ENCODE assay signal across 2 cellular contexts in the genomic region with DNA sequence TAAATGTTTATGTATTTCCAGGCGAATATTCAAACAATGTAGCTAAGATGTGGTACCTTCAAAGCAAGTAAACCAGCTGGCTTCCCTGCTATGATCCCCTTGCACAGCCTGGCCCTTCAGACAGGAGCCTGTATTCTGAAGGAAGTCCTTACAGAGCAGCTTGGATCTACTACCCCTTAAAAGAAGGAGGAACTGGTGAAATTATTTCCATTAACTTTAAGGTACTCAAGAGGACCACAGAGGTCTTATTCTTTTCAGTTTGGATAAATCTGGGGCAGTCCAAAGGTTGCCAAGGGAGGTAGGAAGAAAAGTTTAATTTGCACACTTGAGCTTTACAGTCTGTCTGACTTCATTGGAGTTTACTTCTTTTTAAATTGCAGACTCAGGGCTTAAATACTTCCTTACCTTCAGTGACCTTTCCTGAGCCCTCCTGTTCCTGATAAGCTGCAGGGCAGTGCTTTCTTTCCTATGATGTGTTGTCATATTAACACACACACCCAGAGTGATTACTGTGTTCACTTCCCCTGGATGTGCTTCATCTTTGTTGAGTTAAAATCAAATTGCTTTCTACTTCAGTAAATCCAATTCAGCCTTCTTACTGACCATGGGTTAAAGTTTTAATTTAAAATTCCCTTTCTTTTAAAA.
TF ChIP-seq lines count a peak whose summit lies in the region.

No MANE protein-coding gene starts in this region.

TF ChIP-seq in IMR-90, 13 proteins besides CTCF, POLR2A, EP300 and RAD21:
- TF ChIP-seq FOS (IDR thresholded peaks at IDR 0.05; ENCODE audit: low read depth, low read length) (no peak), RFX5 (IDR thresholded peaks at IDR 0.05; ENCODE audit: low read depth, low read length) (no peak), CEBPB (IDR thresholded peaks at IDR 0.05; ENCODE audit: low read depth, low read length) (no peak), MAFK (IDR thresholded peaks at IDR 0.05; ENCODE audit: low read depth, low read length) (no peak)
- TF ChIP-seq, protein P1, sequence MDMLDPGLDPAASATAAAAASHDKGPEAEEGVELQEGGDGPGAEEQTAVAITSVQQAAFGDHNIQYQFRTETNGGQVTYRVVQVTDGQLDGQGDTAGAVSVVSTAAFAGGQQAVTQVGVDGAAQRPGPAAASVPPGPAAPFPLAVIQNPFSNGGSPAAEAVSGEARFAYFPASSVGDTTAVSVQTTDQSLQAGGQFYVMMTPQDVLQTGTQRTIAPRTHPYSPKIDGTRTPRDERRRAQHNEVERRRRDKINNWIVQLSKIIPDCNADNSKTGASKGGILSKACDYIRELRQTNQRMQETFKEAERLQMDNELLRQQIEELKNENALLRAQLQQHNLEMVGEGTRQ (IDR thresholded peaks at IDR 0.05; ENCODE audit: low read depth, low read length) = no peak
- TF ChIP-seq, protein P2, sequence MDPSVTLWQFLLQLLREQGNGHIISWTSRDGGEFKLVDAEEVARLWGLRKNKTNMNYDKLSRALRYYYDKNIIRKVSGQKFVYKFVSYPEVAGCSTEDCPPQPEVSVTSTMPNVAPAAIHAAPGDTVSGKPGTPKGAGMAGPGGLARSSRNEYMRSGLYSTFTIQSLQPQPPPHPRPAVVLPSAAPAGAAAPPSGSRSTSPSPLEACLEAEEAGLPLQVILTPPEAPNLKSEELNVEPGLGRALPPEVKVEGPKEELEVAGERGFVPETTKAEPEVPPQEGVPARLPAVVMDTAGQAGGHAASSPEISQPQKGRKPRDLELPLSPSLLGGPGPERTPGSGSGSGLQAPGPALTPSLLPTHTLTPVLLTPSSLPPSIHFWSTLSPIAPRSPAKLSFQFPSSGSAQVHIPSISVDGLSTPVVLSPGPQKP (IDR thresholded peaks at IDR 0.05; ENCODE audit: borderline replicate concordance, low read depth, low read length) = no peak

TF ChIP-seq in H1, 55 proteins besides CTCF, POLR2A, EP300 and RAD21:
- TF ChIP-seq BCL11A (IDR thresholded peaks at IDR 0.05; ENCODE audit: low read depth in 2 of 2, low read length in 2 of 2) = no peak
- no peak for TF ChIP-seq KDM1A (IDR thresholded peaks at IDR 0.05; ENCODE audit: borderline replicate concordance, low read length)
- TF ChIP-seq, protein P1 (IDR thresholded peaks at IDR 0.05; ENCODE audit: low read length) = no peak
- TF ChIP-seq, protein P3, sequence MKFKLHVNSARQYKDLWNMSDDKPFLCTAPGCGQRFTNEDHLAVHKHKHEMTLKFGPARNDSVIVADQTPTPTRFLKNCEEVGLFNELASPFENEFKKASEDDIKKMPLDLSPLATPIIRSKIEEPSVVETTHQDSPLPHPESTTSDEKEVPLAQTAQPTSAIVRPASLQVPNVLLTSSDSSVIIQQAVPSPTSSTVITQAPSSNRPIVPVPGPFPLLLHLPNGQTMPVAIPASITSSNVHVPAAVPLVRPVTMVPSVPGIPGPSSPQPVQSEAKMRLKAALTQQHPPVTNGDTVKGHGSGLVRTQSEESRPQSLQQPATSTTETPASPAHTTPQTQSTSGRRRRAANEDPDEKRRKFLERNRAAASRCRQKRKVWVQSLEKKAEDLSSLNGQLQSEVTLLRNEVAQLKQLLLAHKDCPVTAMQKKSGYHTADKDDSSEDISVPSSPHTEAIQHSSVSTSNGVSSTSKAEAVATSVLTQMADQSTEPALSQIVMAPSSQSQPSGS (IDR thresholded peaks at IDR 0.05; ENCODE audit: low read length) = no peak
- TF ChIP-seq BACH1 (IDR thresholded peaks at IDR 0.05; ENCODE audit: low read length) = no peak
- TF ChIP-seq, protein P4, sequence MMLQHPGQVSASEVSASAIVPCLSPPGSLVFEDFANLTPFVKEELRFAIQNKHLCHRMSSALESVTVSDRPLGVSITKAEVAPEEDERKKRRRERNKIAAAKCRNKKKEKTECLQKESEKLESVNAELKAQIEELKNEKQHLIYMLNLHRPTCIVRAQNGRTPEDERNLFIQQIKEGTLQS (IDR thresholded peaks at IDR 0.05; ENCODE audit: insufficient read depth, low read depth, low read length) = no peak
- TF ChIP-seq PHF8 (conservative IDR thresholded peaks at IDR 0.05; ENCODE audit: low read depth, low read length) = no peak
- no peak for TF ChIP-seq POU5F1 (IDR thresholded peaks at IDR 0.05; ENCODE audit: low read depth, low read length)
- no peak for TF ChIP-seq RXRA (IDR thresholded peaks at IDR 0.05; ENCODE audit: insufficient read depth, low read depth, low read length)
- TF ChIP-seq, protein P5, sequence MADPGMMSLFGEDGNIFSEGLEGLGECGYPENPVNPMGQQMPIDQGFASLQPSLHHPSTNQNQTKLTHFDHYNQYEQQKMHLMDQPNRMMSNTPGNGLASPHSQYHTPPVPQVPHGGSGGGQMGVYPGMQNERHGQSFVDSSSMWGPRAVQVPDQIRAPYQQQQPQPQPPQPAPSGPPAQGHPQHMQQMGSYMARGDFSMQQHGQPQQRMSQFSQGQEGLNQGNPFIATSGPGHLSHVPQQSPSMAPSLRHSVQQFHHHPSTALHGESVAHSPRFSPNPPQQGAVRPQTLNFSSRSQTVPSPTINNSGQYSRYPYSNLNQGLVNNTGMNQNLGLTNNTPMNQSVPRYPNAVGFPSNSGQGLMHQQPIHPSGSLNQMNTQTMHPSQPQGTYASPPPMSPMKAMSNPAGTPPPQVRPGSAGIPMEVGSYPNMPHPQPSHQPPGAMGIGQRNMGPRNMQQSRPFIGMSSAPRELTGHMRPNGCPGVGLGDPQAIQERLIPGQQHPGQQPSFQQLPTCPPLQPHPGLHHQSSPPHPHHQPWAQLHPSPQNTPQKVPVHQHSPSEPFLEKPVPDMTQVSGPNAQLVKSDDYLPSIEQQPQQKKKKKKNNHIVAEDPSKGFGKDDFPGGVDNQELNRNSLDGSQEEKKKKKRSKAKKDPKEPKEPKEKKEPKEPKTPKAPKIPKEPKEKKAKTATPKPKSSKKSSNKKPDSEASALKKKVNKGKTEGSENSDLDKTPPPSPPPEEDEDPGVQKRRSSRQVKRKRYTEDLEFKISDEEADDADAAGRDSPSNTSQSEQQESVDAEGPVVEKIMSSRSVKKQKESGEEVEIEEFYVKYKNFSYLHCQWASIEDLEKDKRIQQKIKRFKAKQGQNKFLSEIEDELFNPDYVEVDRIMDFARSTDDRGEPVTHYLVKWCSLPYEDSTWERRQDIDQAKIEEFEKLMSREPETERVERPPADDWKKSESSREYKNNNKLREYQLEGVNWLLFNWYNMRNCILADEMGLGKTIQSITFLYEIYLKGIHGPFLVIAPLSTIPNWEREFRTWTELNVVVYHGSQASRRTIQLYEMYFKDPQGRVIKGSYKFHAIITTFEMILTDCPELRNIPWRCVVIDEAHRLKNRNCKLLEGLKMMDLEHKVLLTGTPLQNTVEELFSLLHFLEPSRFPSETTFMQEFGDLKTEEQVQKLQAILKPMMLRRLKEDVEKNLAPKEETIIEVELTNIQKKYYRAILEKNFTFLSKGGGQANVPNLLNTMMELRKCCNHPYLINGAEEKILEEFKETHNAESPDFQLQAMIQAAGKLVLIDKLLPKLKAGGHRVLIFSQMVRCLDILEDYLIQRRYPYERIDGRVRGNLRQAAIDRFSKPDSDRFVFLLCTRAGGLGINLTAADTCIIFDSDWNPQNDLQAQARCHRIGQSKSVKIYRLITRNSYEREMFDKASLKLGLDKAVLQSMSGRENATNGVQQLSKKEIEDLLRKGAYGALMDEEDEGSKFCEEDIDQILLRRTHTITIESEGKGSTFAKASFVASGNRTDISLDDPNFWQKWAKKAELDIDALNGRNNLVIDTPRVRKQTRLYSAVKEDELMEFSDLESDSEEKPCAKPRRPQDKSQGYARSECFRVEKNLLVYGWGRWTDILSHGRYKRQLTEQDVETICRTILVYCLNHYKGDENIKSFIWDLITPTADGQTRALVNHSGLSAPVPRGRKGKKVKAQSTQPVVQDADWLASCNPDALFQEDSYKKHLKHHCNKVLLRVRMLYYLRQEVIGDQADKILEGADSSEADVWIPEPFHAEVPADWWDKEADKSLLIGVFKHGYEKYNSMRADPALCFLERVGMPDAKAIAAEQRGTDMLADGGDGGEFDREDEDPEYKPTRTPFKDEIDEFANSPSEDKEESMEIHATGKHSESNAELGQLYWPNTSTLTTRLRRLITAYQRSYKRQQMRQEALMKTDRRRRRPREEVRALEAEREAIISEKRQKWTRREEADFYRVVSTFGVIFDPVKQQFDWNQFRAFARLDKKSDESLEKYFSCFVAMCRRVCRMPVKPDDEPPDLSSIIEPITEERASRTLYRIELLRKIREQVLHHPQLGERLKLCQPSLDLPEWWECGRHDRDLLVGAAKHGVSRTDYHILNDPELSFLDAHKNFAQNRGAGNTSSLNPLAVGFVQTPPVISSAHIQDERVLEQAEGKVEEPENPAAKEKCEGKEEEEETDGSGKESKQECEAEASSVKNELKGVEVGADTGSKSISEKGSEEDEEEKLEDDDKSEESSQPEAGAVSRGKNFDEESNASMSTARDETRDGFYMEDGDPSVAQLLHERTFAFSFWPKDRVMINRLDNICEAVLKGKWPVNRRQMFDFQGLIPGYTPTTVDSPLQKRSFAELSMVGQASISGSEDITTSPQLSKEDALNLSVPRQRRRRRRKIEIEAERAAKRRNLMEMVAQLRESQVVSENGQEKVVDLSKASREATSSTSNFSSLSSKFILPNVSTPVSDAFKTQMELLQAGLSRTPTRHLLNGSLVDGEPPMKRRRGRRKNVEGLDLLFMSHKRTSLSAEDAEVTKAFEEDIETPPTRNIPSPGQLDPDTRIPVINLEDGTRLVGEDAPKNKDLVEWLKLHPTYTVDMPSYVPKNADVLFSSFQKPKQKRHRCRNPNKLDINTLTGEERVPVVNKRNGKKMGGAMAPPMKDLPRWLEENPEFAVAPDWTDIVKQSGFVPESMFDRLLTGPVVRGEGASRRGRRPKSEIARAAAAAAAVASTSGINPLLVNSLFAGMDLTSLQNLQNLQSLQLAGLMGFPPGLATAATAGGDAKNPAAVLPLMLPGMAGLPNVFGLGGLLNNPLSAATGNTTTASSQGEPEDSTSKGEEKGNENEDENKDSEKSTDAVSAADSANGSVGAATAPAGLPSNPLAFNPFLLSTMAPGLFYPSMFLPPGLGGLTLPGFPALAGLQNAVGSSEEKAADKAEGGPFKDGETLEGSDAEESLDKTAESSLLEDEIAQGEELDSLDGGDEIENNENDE (IDR thresholded peaks at IDR 0.05; ENCODE audit: insufficient replicate concordance, low read length) = no peak
- no peak for TF ChIP-seq YY1 (IDR thresholded peaks at IDR 0.05; ENCODE audit: low read depth, low read length)
- TF ChIP-seq CHD1 (IDR thresholded peaks at IDR 0.05; ENCODE audit: low read depth, low read length) = no peak
- TF ChIP-seq FOSL1 (IDR thresholded peaks at IDR 0.05; ENCODE audit: insufficient read depth, low read depth, low read length) = no peak
- no peak for TF ChIP-seq RFX5 (IDR thresholded peaks at IDR 0.05; ENCODE audit: borderline replicate concordance, low read depth, low read length)
- no peak for TF ChIP-seq TAF1 (IDR thresholded peaks at IDR 0.05; ENCODE audit: low read depth, low read length)
- TF ChIP-seq NANOG (IDR thresholded peaks at IDR 0.05; ENCODE audit: insufficient read depth, low read depth, low read length, poor library complexity, severe bottlenecking) = no peak
